In the genomic region with DNA sequence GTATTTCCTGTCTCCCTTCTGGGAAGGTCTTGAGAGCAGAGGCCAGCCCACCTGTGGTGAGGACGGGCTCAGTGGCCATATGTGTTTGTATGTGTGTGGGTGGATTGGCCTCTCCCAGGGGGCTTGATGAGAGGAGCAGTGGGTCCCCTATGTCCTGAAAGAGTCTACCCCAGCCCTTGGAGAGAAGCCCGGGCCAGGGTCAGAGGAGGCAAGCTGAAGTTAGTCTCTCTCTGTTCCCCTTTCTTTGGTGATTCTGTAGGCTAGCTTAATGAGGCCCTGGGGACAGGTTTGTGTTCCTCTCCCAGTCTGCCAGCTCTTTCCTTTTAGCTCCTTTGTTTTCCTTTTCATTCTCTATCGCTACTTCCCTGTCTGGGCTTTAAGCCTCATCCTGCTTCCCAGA, we compare ENCODE assay signal across 22 cellular contexts. TPM values are rescaled to one million over a fixed set of nuclear protein-coding genes. Genes with fewer than 3 reads are reported as not detected.
DNase-seq lines count a peak whose midpoint lies in the region; ATAC-seq, FAIRE-seq and TF ChIP-seq lines count a peak whose summit lies in the region.
"Had no signal": no experiment of that assay in that cellular context is flagged by ENCODE, and none has a peak within 500 bp of the region (broad histone marks: within the 10 kb centered on the region; RNA-seq: fewer than 3 reads in every experiment).

No MANE protein-coding gene starts in this region.

- H3K27me3 ChIP-seq in GM12878 (replicated peaks in 1 of 2; ENCODE audit: control insufficient read depth in 2 of 2, insufficient read depth in 2 of 2, low read length in 1 of 2), result no peaks in the 10 kb centered on the region
- H3K27me3 ChIP-seq in neutrophil, result no peaks in the 10 kb centered on the region
- no peaks in the 10 kb centered on the region for H3K27me3 ChIP-seq in esophagus squamous epithelium
- H3K27me3 ChIP-seq in HAP-1 (ENCODE audit: low read depth), result no peaks in the 10 kb centered on the region
- H3K27me3 ChIP-seq: ascending aorta, colonic mucosa had no signal

- H3K4me3 ChIP-seq in GM12878 (no peak overlapping the region), neutrophil (ENCODE audit: low read depth in 1 of 2, low read length in 1 of 2) (no peak overlapping the region), esophagus squamous epithelium (no peak overlapping the region), HAP-1 (no peak overlapping the region)
- H3K4me3 ChIP-seq: A549, ascending aorta, colonic mucosa, SK-N-MC had no signal

- in situ Hi-C loops in GM12878 (cut with MboI) (no loop called here), HAP-1 (cut with MboI; ENCODE audit: low sequenced_read_pairs) (no loop called here)

- peak overlapping the region; percentile 85 for H3K27ac Mint-ChIP-seq in activated CD4-positive, alpha-beta T cell treated with anti-CD3 and anti-CD28 coated beads, Interleukin-2, amount 10 ng/mL, durations not matched to agents 7 days and 5 days

- no peaks in the 10 kb centered on the region for H3K9me3 Mint-ChIP-seq in activated CD4-positive, alpha-beta T cell treated with anti-CD3 and anti-CD28 coated beads, Interleukin-2, amount 10 ng/mL, durations not matched to agents 7 days and 5 days

- H3K4me1 ChIP-seq in GM12878 (ENCODE audit: control insufficient read depth, insufficient read depth, low read length), result no peaks in the 10 kb centered on the region
- peaks cover 69 to 73% of the 10 kb centered on the region in 2 experiments for H3K4me1 ChIP-seq in neutrophil (ENCODE audit: control insufficient read depth in 1 of 2, insufficient read depth in 1 of 2, low read depth in 1 of 2, low read length in 1 of 2)
- H3K4me1 ChIP-seq in esophagus squamous epithelium, result peaks cover 5 to 42% (median 17%) of the 10 kb centered on the region in 3 donors
- H3K4me1 ChIP-seq in HAP-1, result no peaks in the 10 kb centered on the region
- H3K4me1 ChIP-seq: A549, colonic mucosa had no signal

- WGBS in GM12878 (ENCODE audit: insufficient coverage, insufficient replicate concordance, low lambda C conversion rate, missing lambda C conversion rate), result 25% methylated on average over 2 of the region's 3 CpGs
- WGBS in esophagus squamous epithelium, 2 donors, result 45 to 85% methylated on average over 2 of the region's 3 CpGs

- no peak overlapping the region for H3K9ac ChIP-seq in GM12878 (ENCODE audit: control insufficient read depth, insufficient read depth, low read length)

- H3K4me2 ChIP-seq in GM12878 (ENCODE audit: control insufficient read depth, insufficient read depth), result no peak overlapping the region
- H3K4me2 ChIP-seq: A549 had no signal

- H3K36me3 Mint-ChIP-seq in activated CD4-positive, alpha-beta T cell treated with anti-CD3 and anti-CD28 coated beads, Interleukin-2, amount 10 ng/mL, durations not matched to agents 7 days and 5 days (ENCODE audit: low read depth), result peaks cover 58% of the 10 kb centered on the region

- ATAC-seq in GM12878, result peak; percentile 68
- ATAC-seq: A549, Panc1 had no signal

- DNase-seq in activated CD4-positive, alpha-beta T cell treated with anti-CD3 and anti-CD28 coated beads, Interleukin-2, amount 10 ng/mL, durations not matched to agents 7 days and 5 days, result no peak
- DNase-seq in activated CD4-positive, alpha-beta T cell treated with anti-CD3 and anti-CD28 coated beads, Interleukin-2, amount 50 U/mL, for 4 hours, result no peak
- peak; percentile 39 to 59 for DNase-seq in NOMO-1 (lab: John Stamatoyannopoulos, UW; ENCODE audit: unreplicated experiment in 2 of 2)
- no peak for DNase-seq in GM12878 (ENCODE audit: low read depth, low spot score)
- no peak for DNase-seq in DMS114 treated with DMSO at 0.1 percent for 48 hours (lab: John Stamatoyannopoulos, UW; ENCODE audit: unreplicated experiment)
- no peak for DNase-seq in esophagus squamous epithelium (lab: John Stamatoyannopoulos, UW)
- no peak for DNase-seq in HAP-1 (ENCODE audit: low spot score in 2 of 2)
- DNase-seq: activated CD8-positive, alpha-beta memory T cell treated with anti-CD3 and anti-CD28 coated beads, Interleukin-2, amount 50 U/mL, for 4 hours; colonic mucosa; GDM1; MM.1S; NCI-H2081; NCI-H526 treated with DMSO at 0.1 percent for 48 hours; stimulated activated CD4-positive, alpha-beta T cell treated with anti-CD3 and anti-CD28 coated beads, Interleukin-4, amount 100 ng/mL, for 4 hours; trophoblast cell had no signal

- H3K27me3 Mint-ChIP-seq in activated CD4-positive, alpha-beta T cell treated with anti-CD3 and anti-CD28 coated beads, Interleukin-2, amount 10 ng/mL, durations not matched to agents 7 days and 5 days, result no peaks in the 10 kb centered on the region

- SMC1A ChIA-PET in GM12878 (lab: Charles Lee; ENCODE audit: uncharacterized antibody, unreplicated experiment), result interaction anchor here (0.6 to 2.2 kb wide), 7 partner anchors 10 to 167 kb away, joined by 3 to 8 read pairs (median 3); a partner anchor contains a TSS

- H2AFZ ChIP-seq in GM12878 (ENCODE audit: control insufficient read depth, low read depth, low read length), result no peak overlapping the region

- CTCF ChIA-PET in activated CD4-positive, alpha-beta T cell treated with anti-CD3 and anti-CD28 coated beads, Interleukin-2, amount 10 ng/mL, durations not matched to agents 7 days and 5 days (lab: Charles Lee), result interaction anchor here (0.5 to 3.2 kb wide), 14 partner anchors 9 to 992 kb away, joined by 3 to 14 read pairs (median 3); a partner anchor contains a TSS
- CTCF ChIA-PET in GM12878 (lab: Yijun Ruan, JAX), result interaction anchor here (0.9 to 1.5 kb wide), 8 partner anchors 9 to 245 kb away, joined by 3 to 7 read pairs (median 5); no protein-coding TSS in a partner anchor

- H3K79me2 ChIP-seq in GM12878 (ENCODE audit: control insufficient read depth, insufficient read depth, low read length), result no peaks in the 10 kb centered on the region

- no peak overlapping the region for H3K4me3 Mint-ChIP-seq in activated CD4-positive, alpha-beta T cell treated with anti-CD3 and anti-CD28 coated beads, Interleukin-2, amount 10 ng/mL, durations not matched to agents 7 days and 5 days

- H3K27ac ChIP-seq in GM12878 (ENCODE audit: control insufficient read depth, insufficient read depth) (no peak overlapping the region), neutrophil (peak overlapping the region; percentile 87), esophagus squamous epithelium (no peak overlapping the region)
- H3K27ac ChIP-seq: A549, ascending aorta, colonic mucosa, SK-N-MC had no signal

- H3K9me3 ChIP-seq in GM12878 (replicated peaks; ENCODE audit: control insufficient read depth, insufficient read depth, low read length), result no peaks in the 10 kb centered on the region
- no peaks in the 10 kb centered on the region for H3K9me3 ChIP-seq in neutrophil
- no peaks in the 10 kb centered on the region for H3K9me3 ChIP-seq in esophagus squamous epithelium
- no peaks in the 10 kb centered on the region for H3K9me3 ChIP-seq in HAP-1
- H3K9me3 ChIP-seq: A549, ascending aorta, colonic mucosa had no signal

- no peaks in the 10 kb centered on the region for H4K20me1 ChIP-seq in GM12878 (ENCODE audit: control insufficient read depth, insufficient read depth)

- no peak for TF ChIP-seq RAD21 in GM12878 (IDR thresholded peaks at IDR 0.05; ENCODE audit: insufficient read depth, low read depth, low read length)

- no peak for TF ChIP-seq EP300 in GM12878 (IDR thresholded peaks at IDR 0.05; ENCODE audit: borderline replicate concordance in 1 of 2, control insufficient read depth in 1 of 2, low read depth in 2 of 2, low read length in 2 of 2)

- no peak for TF ChIP-seq CTCF in GM12878 (IDR thresholded peaks at IDR 0.05 in 2 of 3, conservative IDR thresholded peaks at IDR 0.05 in 1 of 3; ENCODE audit: control insufficient read depth in 2 of 3, extremely low read depth in 1 of 3, insufficient read depth in 1 of 3, low read depth in 3 of 3, low read length in 3 of 3)
- no peak for TF ChIP-seq CTCF in neutrophil (IDR thresholded peaks at IDR 0.05)
- TF ChIP-seq CTCF in esophagus squamous epithelium (IDR thresholded peaks at IDR 0.05), result no peak

- intact Hi-C loops in GM12878 (cut with micrococcal nuclease; ENCODE audit: unreplicated experiment) (no loop called here), esophagus squamous epithelium (cut with DNase I) (no loop called here)

- TF ChIP-seq POLR2A in GM12878 (IDR thresholded peaks at IDR 0.05; ENCODE audit: low read depth, low read length), result no peak
- no peak for TF ChIP-seq POLR2A in esophagus squamous epithelium (IDR thresholded peaks at IDR 0.05)

- peaks cover 7 to 13% of the 10 kb centered on the region in 2 experiments; a peak in 3 of 4 replicates for H3K36me3 ChIP-seq in GM12878 (ENCODE audit: control insufficient read depth in 2 of 2, insufficient read depth in 2 of 2, low read length in 1 of 2)
- H3K36me3 ChIP-seq in neutrophil, result peaks cover 8% of the 10 kb centered on the region
- H3K36me3 ChIP-seq in esophagus squamous epithelium, result peaks cover 0 to 73% (median 0%) of the 10 kb centered on the region in 3 donors
- H3K36me3 ChIP-seq in HAP-1 (replicated peaks), result peaks cover 30% of the 10 kb centered on the region
- H3K36me3 ChIP-seq: ascending aorta, colonic mucosa had no signal

- FAIRE-seq in GM12878 (lab: Jason Lieb, UNC), result no peak
- FAIRE-seq: A549 had no signal

- BruUV-seq in GM12878 (replicated peaks; lab: Mats Ljungman, UMichigan), result no TSS peak

- RAD21 ChIA-PET in GM12878 (lab: Charles Lee; ENCODE audit: unreplicated experiment), result interaction anchor here (0.7 to 2.4 kb wide), 7 partner anchors 9 to 177 kb away, joined by 3 to 16 read pairs (median 5); a partner anchor contains a TSS

- peaks cover 77% of the 10 kb centered on the region for H3K4me1 Mint-ChIP-seq in activated CD4-positive, alpha-beta T cell treated with anti-CD3 and anti-CD28 coated beads, Interleukin-2, amount 10 ng/mL, durations not matched to agents 7 days and 5 days

- POLR2A ChIA-PET in activated CD4-positive, alpha-beta T cell treated with anti-CD3 and anti-CD28 coated beads, Interleukin-2, amount 10 ng/mL, durations not matched to agents 7 days and 5 days (lab: Charles Lee), result interaction anchor here (1.3 kb wide), 1 partner anchor 24 kb away, joined by 3 read pairs; a partner anchor contains a TSS
- POLR2A ChIA-PET in GM12878 (lab: Charles Lee), result interaction anchor here (0.9 to 1.3 kb wide), 4 partner anchors 9 to 19 kb away, joined by 3 read pairs; no protein-coding TSS in a partner anchor

RNA-seq across cellular contexts. Expression of a gene that starts 23.8 kb away (rescaled TPM):
- 100 to 1,000 TPM; 146 to 159 TPM for total RNA-seq in activated CD4-positive, alpha-beta T cell treated with anti-CD3 and anti-CD28 coated beads, Interleukin-2, amount 10 ng/mL, durations not matched to agents 7 days and 5 days
- total RNA-seq in GM12878 (2013; cell fraction: nucleolus; rRNA removed), result 72.1 and 76.3 TPM in 2 replicates
- total RNA-seq in GM12878 (2014; rRNA removed), result 25.8 and 27.6 TPM in 2 replicates
- total RNA-seq in GM12878 (2014; rRNA removed; fragmentation: Illumina TruSeq; extraction: Trizol), result 21.2 and 23.2 TPM in 2 replicates
- total RNA-seq in GM12878 (2021), result 37.6 and 37.8 TPM in 2 replicates
- 8.0 TPM for polyA plus RNA-seq in GM12878 (2011; ENCODE audit: low read depth)
- 31.3 and 34.7 TPM in 2 replicates for polyA plus RNA-seq in GM12878 (2011; rRNA removed)
- 26.9 and 27.8 TPM in 2 replicates for polyA plus RNA-seq in GM12878 (2011; cell fraction: cytosol; rRNA removed)
- polyA plus RNA-seq in GM12878 (2011; cell fraction: nucleus; rRNA removed), result 18.5 and 19.7 TPM in 2 replicates
- polyA plus RNA-seq in GM12878 (2012), result 9.8 and 10.5 TPM in 2 replicates
- 24.4 and 29.5 TPM in 2 replicates for polyA plus RNA-seq in GM12878 (2014; fragmentation: Illumina TruSeq; extraction: Trizol)
- polyA plus RNA-seq in GM12878 (2014; fragmentation: Nextera tagmentation; extraction: Ambion mirVana), result 1 to 10 TPM; 4.2 to 5.5 TPM
- 20.9 and 23.6 TPM in 2 replicates for polyA plus RNA-seq in GM12878 (2014; rRNA removed)
- 10 to 100 TPM; 25.4 to 32.2 TPM for polyA plus RNA-seq in GM12878 (2016; fragmentation: Nextera tagmentation; extraction: Ambion mirVana)
- polyA minus RNA-seq in GM12878 (2011; rRNA and poly(A)+ RNA removed), result 113 and 115 TPM in 2 replicates
- polyA minus RNA-seq in GM12878 (2011; cell fraction: cytosol; rRNA and poly(A)+ RNA removed), result 29.3 and 32.2 TPM in 2 replicates
- 27.4 and 39.6 TPM in 2 replicates for polyA minus RNA-seq in GM12878 (2011; cell fraction: nucleus; rRNA and poly(A)+ RNA removed)
- total RNA-seq in esophagus squamous epithelium, result 10 to 100 TPM; 18.6 to 30.9 (median 20.5) TPM

RNA-seq across cellular contexts. Expression of a gene that starts 38.3 kb away (rescaled TPM):
- total RNA-seq in activated CD4-positive, alpha-beta T cell treated with anti-CD3 and anti-CD28 coated beads, Interleukin-2, amount 10 ng/mL, durations not matched to agents 7 days and 5 days, result 10 to 100 TPM; 21.5 to 23.4 TPM
- total RNA-seq in GM12878 (2013; cell fraction: nucleolus; rRNA removed), result 38.8 and 41.3 TPM in 2 replicates
- total RNA-seq in GM12878 (2014; rRNA removed) (28.7 and 33.5 TPM in 2 replicates), GM12878 (2014; rRNA removed; fragmentation: Illumina TruSeq; extraction: Trizol) (25.8 and 26.4 TPM in 2 replicates), GM12878 (2021) (25.2 and 28.1 TPM in 2 replicates), esophagus squamous epithelium (10 to 100 TPM in 3 of 4 donors, 1 to 10 TPM in 1; 9.9 to 26.1 (median 14.7) TPM)
- polyA plus RNA-seq in GM12878 (2011; ENCODE audit: low read depth), result 22.0 TPM
- polyA plus RNA-seq in GM12878 (2011; rRNA removed) (12.4 and 17.9 TPM in 2 replicates), GM12878 (2014; fragmentation: Illumina TruSeq; extraction: Trizol) (18.9 and 24.6 TPM in 2 replicates), GM12878 (2014; fragmentation: Nextera tagmentation; extraction: Ambion mirVana) (1 to 10 TPM; 4.8 to 7.8 TPM), GM12878 (2014; rRNA removed) (21.7 and 23.0 TPM in 2 replicates), GM12878 (2016; fragmentation: Nextera tagmentation; extraction: Ambion mirVana) (10 to 100 TPM; 28.9 to 32.3 TPM)
- polyA plus RNA-seq in GM12878 (2011; cell fraction: cytosol; rRNA removed), result 24.7 and 29.1 TPM in 2 replicates
- 45.5 and 48.1 TPM in 2 replicates for polyA plus RNA-seq in GM12878 (2011; cell fraction: nucleus; rRNA removed)
- 23.1 and 24.4 TPM in 2 replicates for polyA plus RNA-seq in GM12878 (2012)
- polyA minus RNA-seq in GM12878 (2011; rRNA and poly(A)+ RNA removed), result 23.3 and 26.8 TPM in 2 replicates
- 10.0 TPM in 2 replicates for polyA minus RNA-seq in GM12878 (2011; cell fraction: cytosol; rRNA and poly(A)+ RNA removed)
- polyA minus RNA-seq in GM12878 (2011; cell fraction: nucleus; rRNA and poly(A)+ RNA removed), result 17.7 and 24.9 TPM in 2 replicates

RNA-seq across cellular contexts. Expression of a gene that starts 38.4 kb away (rescaled TPM):
- total RNA-seq in activated CD4-positive, alpha-beta T cell treated with anti-CD3 and anti-CD28 coated beads, Interleukin-2, amount 10 ng/mL, durations not matched to agents 7 days and 5 days, result 10 to 100 TPM; 12.9 to 14.4 TPM
- total RNA-seq in GM12878 (2013; cell fraction: nucleolus; rRNA removed), result 13.7 and 15.9 TPM in 2 replicates
- total RNA-seq in GM12878 (2014; rRNA removed) (20.1 and 24.1 TPM in 2 replicates), GM12878 (2014; rRNA removed; fragmentation: Illumina TruSeq; extraction: Trizol) (14.8 and 15.8 TPM in 2 replicates), GM12878 (2021) (25.4 and 25.5 TPM in 2 replicates), esophagus squamous epithelium (10 to 100 TPM in 3 of 4 donors, 1 to 10 TPM in 1; 9.7 to 12.8 (median 11.6) TPM)
- polyA plus RNA-seq in GM12878 (2011; ENCODE audit: low read depth), result 12.2 TPM
- polyA plus RNA-seq in GM12878 (2011; rRNA removed) (10.3 and 15.3 TPM in 2 replicates), GM12878 (2014; fragmentation: Illumina TruSeq; extraction: Trizol) (14.3 and 14.5 TPM in 2 replicates), GM12878 (2014; fragmentation: Nextera tagmentation; extraction: Ambion mirVana) (1 to 10 TPM; 3.6 to 7.2 TPM), GM12878 (2014; rRNA removed) (29.3 and 32.3 TPM in 2 replicates), GM12878 (2016; fragmentation: Nextera tagmentation; extraction: Ambion mirVana) (10 to 100 TPM; 34.1 to 40.4 TPM)
- polyA plus RNA-seq in GM12878 (2011; cell fraction: cytosol; rRNA removed), result 14.2 and 21.8 TPM in 2 replicates
- 15.9 and 17.2 TPM in 2 replicates for polyA plus RNA-seq in GM12878 (2011; cell fraction: nucleus; rRNA removed)
- polyA plus RNA-seq in GM12878 (2012), result 13.2 and 14.4 TPM in 2 replicates
- polyA minus RNA-seq in GM12878 (2011; rRNA and poly(A)+ RNA removed), result 12.5 and 19.6 TPM in 2 replicates
- polyA minus RNA-seq in GM12878 (2011; cell fraction: cytosol; rRNA and poly(A)+ RNA removed), result 3.5 and 6.2 TPM in 2 replicates
- polyA minus RNA-seq in GM12878 (2011; cell fraction: nucleus; rRNA and poly(A)+ RNA removed), result 12.8 and 17.3 TPM in 2 replicates

RNA-seq across cellular contexts. Expression of a gene that starts 45.7 kb away (rescaled TPM):
- total RNA-seq in activated CD4-positive, alpha-beta T cell treated with anti-CD3 and anti-CD28 coated beads, Interleukin-2, amount 10 ng/mL, durations not matched to agents 7 days and 5 days, result not detected
- total RNA-seq in GM12878 (2013; cell fraction: nucleolus; rRNA removed), result not detected in 2 replicates
- total RNA-seq in GM12878 (2014; rRNA removed) (not detected in 2 replicates), GM12878 (2014; rRNA removed; fragmentation: Illumina TruSeq; extraction: Trizol) (not detected in 2 replicates), GM12878 (2021) (not detected in 2 replicates), esophagus squamous epithelium (not detected)
- not detected for polyA plus RNA-seq in GM12878 (2011; ENCODE audit: low read depth)
- polyA plus RNA-seq in GM12878 (2011; rRNA removed) (not detected in 2 replicates), GM12878 (2014; fragmentation: Illumina TruSeq; extraction: Trizol) (not detected in 2 replicates), GM12878 (2014; fragmentation: Nextera tagmentation; extraction: Ambion mirVana) (not detected), GM12878 (2014; rRNA removed) (not detected in 2 replicates), GM12878 (2016; fragmentation: Nextera tagmentation; extraction: Ambion mirVana) (not detected)
- polyA plus RNA-seq in GM12878 (2011; cell fraction: cytosol; rRNA removed), result 0.05 TPM in 1 of 2 replicates, not detected in the other
- not detected in 2 replicates for polyA plus RNA-seq in GM12878 (2011; cell fraction: nucleus; rRNA removed)
- not detected in 2 replicates for polyA plus RNA-seq in GM12878 (2012)
- not detected in 2 replicates for polyA minus RNA-seq in GM12878 (2011; rRNA and poly(A)+ RNA removed)
- polyA minus RNA-seq in GM12878 (2011; cell fraction: cytosol; rRNA and poly(A)+ RNA removed), result not detected in 2 replicates
- not detected in 2 replicates for polyA minus RNA-seq in GM12878 (2011; cell fraction: nucleus; rRNA and poly(A)+ RNA removed)
- total RNA-seq: ascending aorta, colonic mucosa, epithelial cell of proximal tubule, osteoblast had no signal
- polyA plus RNA-seq: A549 had no signal

Comparison
In these comparisons a context has a peak if more than half of its experiments do, and no peak if none do; other contexts are left out.
1. DNase-seq: peak in NOMO-1 (2 of 2); none in activated CD4-positive, alpha-beta T cell treated with anti-CD3 and anti-CD28 coated beads, Interleukin-2, amount 10 ng/mL, durations not matched to agents 7 days and 5 days (single experiment), activated CD4-positive, alpha-beta T cell treated with anti-CD3 and anti-CD28 coated beads, Interleukin-2, amount 50 U/mL, for 4 hours (0 of 2), GM12878 (single experiment), DMS114 treated with DMSO at 0.1 percent for 48 hours (single experiment), esophagus squamous epithelium (single experiment) and HAP-1 (0 of 2).